ENCODE assay signal across 9 cellular contexts in the genomic region with DNA sequence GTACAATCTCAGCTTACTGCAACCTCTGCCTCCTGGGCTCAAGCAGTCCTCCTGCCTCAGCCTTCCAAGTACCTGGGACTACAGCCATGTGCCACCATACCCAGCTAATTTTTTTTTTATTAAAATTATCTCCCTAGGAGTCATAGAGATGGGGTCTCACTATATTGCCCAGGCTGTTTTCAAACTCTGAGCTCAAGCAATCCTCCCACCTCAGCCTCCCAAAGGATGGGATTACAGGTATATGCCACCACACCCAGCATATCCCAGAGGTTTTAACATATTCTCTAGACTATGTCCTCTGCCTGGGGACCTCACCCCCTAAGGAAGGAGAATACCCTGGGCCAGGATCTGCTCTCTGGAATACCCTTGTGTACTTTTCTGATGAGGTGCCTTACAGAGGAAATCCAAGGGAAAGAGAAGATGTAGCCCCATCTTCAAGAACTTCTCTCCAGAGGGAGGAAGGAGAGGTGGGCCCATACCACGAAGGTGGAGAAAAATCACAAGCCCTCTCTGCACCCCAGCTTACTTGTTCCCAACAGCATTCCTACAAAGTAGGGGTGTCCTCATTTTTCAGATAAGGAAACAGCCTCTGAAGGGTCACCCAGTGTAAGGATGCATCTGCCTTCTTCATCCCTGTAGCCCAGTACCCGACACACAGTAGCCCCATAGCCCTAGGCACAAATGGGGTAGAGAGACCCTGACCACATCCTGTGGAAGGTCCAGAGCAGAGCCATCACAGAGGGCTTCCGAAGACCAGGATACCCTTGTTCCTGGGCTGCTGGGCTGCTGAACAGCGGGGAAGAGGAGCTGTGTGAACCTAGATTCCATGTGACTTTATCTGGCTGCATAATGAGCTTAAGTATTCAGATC.
DNase-seq lines count a peak whose midpoint lies in the region; ATAC-seq and TF ChIP-seq lines count a peak whose summit lies in the region.
"Had no signal": no experiment of that assay in that cellular context is flagged by ENCODE, and none has a peak within 500 bp of the region (broad histone marks: within the 10 kb centered on the region; RNA-seq: fewer than 3 reads in every experiment).

No MANE protein-coding gene starts in this region.

- H3K9me3 ChIP-seq in stomach smooth muscle (ENCODE audit: control insufficient read depth in 2 of 2, low read length in 2 of 2) (no peaks in the 10 kb centered on the region), endodermal cell (ENCODE audit: control insufficient read depth, low read length) (no peaks in the 10 kb centered on the region)

- H3K9me3 Mint-ChIP-seq in T-helper 2 cell treated with Interferon-gamma antibody and Interleukin-4, amounts not matched to agents 5 μg/mL and 100 μg/mL, for 36 hours, result no peaks in the 10 kb centered on the region
- no peaks in the 10 kb centered on the region for H3K9me3 Mint-ChIP-seq in endodermal cell

- H3K4me1 ChIP-seq in stomach smooth muscle (ENCODE audit: control insufficient read depth, insufficient read depth, low read length), result peaks cover 55% of the 10 kb centered on the region
- H3K4me1 ChIP-seq in endodermal cell (ENCODE audit: control insufficient read depth, insufficient read depth, low read length), result peaks cover 31% of the 10 kb centered on the region

- H3K27me3 ChIP-seq in stomach smooth muscle (ENCODE audit: control insufficient read depth in 1 of 2, insufficient read depth in 2 of 2, low read length in 2 of 2) (no peaks in the 10 kb centered on the region), endodermal cell (ENCODE audit: control insufficient read depth, insufficient read depth, low read length, poor library complexity, severe bottlenecking) (no peaks in the 10 kb centered on the region)

- WGBS in endodermal cell (ENCODE audit: insufficient coverage in 1 of 2, insufficient read length in 1 of 2), 2 experiments, result 75 to 76% methylated on average over 2 to 4 of the region's 4 CpGs

- peak overlapping the region; percentile 75 for H3K4me3 Mint-ChIP-seq in T-helper 2 cell treated with Interferon-gamma antibody and Interleukin-4, amounts not matched to agents 5 μg/mL and 100 μg/mL, for 36 hours
- H3K4me3 Mint-ChIP-seq in endodermal cell, result no peak overlapping the region

- ATAC-seq in HG03571 (IDR thresholded peaks at IDR 0.05; ENCODE audit: unreplicated experiment) (peak; percentile 15), HG02938 (IDR thresholded peaks at IDR 0.05; ENCODE audit: unreplicated experiment) (no peak)

- H3K36me3 Mint-ChIP-seq in T-helper 2 cell treated with Interferon-gamma antibody and Interleukin-4, amounts not matched to agents 5 μg/mL and 100 μg/mL, for 36 hours (ENCODE audit: low read depth), result peaks cover 17% of the 10 kb centered on the region
- peaks cover 2% of the 10 kb centered on the region for H3K36me3 Mint-ChIP-seq in endodermal cell (ENCODE audit: low read depth)

- H3K27ac Mint-ChIP-seq in T-helper 2 cell treated with Interferon-gamma antibody and Interleukin-4, amounts not matched to agents 5 μg/mL and 100 μg/mL, for 36 hours, result peak overlapping the region; percentile 90
- H3K27ac Mint-ChIP-seq in endodermal cell, result no peak overlapping the region

- H3K4me3 ChIP-seq in fibroblast of pulmonary artery (replicated peaks; ENCODE audit: low read depth, low read length) (peak overlapping the region; percentile 8), stomach smooth muscle (ENCODE audit: low read length in 2 of 2) (no peak overlapping the region), endodermal cell (ENCODE audit: low read length) (no peak overlapping the region)

- H3K27ac ChIP-seq in stomach smooth muscle (ENCODE audit: low read length) (peak overlapping the region; percentile 2), endodermal cell (ENCODE audit: low read depth, low read length) (no peak overlapping the region)

- DNase-seq in T-helper 2 cell treated with Interferon-gamma antibody and Interleukin-4, amounts not matched to agents 5 μg/mL and 100 μg/mL, for 36 hours (ENCODE audit: low spot score), result no peak
- DNase-seq in T-helper 2 cell (no peak), fibroblast of pulmonary artery (ENCODE audit: low read depth) (no peak), endodermal cell (no peak), AG20443 (ENCODE audit: low spot score) (no peak)
- DNase-seq: H7 had no signal

- TF ChIP-seq CTCF in fibroblast of pulmonary artery (IDR thresholded peaks at IDR 0.05; ENCODE audit: low read length, missing control alignments) (no peak), endodermal cell (conservative IDR thresholded peaks at IDR 0.05) (no peak)

- H3K36me3 ChIP-seq in stomach smooth muscle (ENCODE audit: control insufficient read depth in 2 of 2, insufficient read depth in 2 of 2, low read length in 2 of 2) (no peaks in the 10 kb centered on the region), endodermal cell (ENCODE audit: control insufficient read depth, insufficient read depth, low read length) (no peaks in the 10 kb centered on the region)

- peaks cover 81% of the 10 kb centered on the region for H3K4me1 Mint-ChIP-seq in T-helper 2 cell treated with Interferon-gamma antibody and Interleukin-4, amounts not matched to agents 5 μg/mL and 100 μg/mL, for 36 hours (ENCODE audit: low read depth)
- peaks cover 36% of the 10 kb centered on the region for H3K4me1 Mint-ChIP-seq in endodermal cell

- no peak overlapping the region for H3K9ac ChIP-seq in stomach smooth muscle (ENCODE audit: low read length in 2 of 2)
- H3K9ac ChIP-seq in endodermal cell (ENCODE audit: extremely low read depth, low read length, poor library complexity, severe bottlenecking), result no peak overlapping the region

- H3K27me3 Mint-ChIP-seq in T-helper 2 cell treated with Interferon-gamma antibody and Interleukin-4, amounts not matched to agents 5 μg/mL and 100 μg/mL, for 36 hours (ENCODE audit: low read depth), result no peaks in the 10 kb centered on the region
- no peaks in the 10 kb centered on the region for H3K27me3 Mint-ChIP-seq in endodermal cell (ENCODE audit: insufficient read depth)
